In genomic region chr17:15744885-15745284, GRCh38 we compare ENCODE assay signal across 17 cellular contexts. TPM values are rescaled to one million over a fixed set of nuclear protein-coding genes. Genes with fewer than 3 reads are reported as not detected.
DNase-seq lines count a peak whose midpoint lies in the region; TF ChIP-seq lines count a peak whose summit lies in the region.
"Had no signal": no experiment of that assay in that cellular context is flagged by ENCODE, and none has a peak within 500 bp of the region (broad histone marks: within the 10 kb centered on the region; RNA-seq: fewer than 3 reads in every experiment).

No MANE protein-coding gene starts in this region.

- H3K27me3 ChIP-seq in stomach smooth muscle (ENCODE audit: control insufficient read depth in 1 of 2, insufficient read depth in 2 of 2, low read length in 2 of 2) = no peaks in the 10 kb centered on the region

- DNase-seq in NCI-H2196 (lab: John Stamatoyannopoulos, UW; ENCODE audit: unreplicated experiment) (peak; percentile 6), NCI-H2196 treated with DMSO at 0.1 percent for 48 hours (lab: John Stamatoyannopoulos, UW; ENCODE audit: unreplicated experiment) (no peak), NCI-H2029 treated with DMSO at 0.1 percent for 48 hours (lab: John Stamatoyannopoulos, UW) (peak; percentile 42), endothelial cell (ENCODE audit: low spot score) (no peak), activated gamma-delta T cell treated with Interleukin-2 at 50 U/mL for 16 hours (no peak), COLO668 (lab: John Stamatoyannopoulos, UW; ENCODE audit: unreplicated experiment) (no peak), occipital lobe (lab: John Stamatoyannopoulos, UW) (no peak)
- DNase-seq: activated naive CD4-positive, alpha-beta T cell treated with anti-CD3 and anti-CD28 coated beads, Interleukin-2, amount 50 U/mL, for 16 hours; COR-L47; effector memory CD8-positive, alpha-beta T cell; NCI-H446; stimulated activated naive CD4-positive, alpha-beta T cell; SW 1271 had no signal

- H3K36me3 Mint-ChIP-seq in endothelial cell (ENCODE audit: low read depth, unreplicated experiment) = peaks cover 5% of the 10 kb centered on the region
- H3K36me3 Mint-ChIP-seq: memory B cell had no signal

- H3K9me3 Mint-ChIP-seq in endothelial cell (ENCODE audit: unreplicated experiment) = no peaks in the 10 kb centered on the region
- H3K9me3 Mint-ChIP-seq: effector memory CD8-positive, alpha-beta T cell; memory B cell had no signal

- no peak overlapping the region for H3K4me3 ChIP-seq in stomach smooth muscle (ENCODE audit: low read length in 2 of 2)

- no peaks in the 10 kb centered on the region for H3K9me3 ChIP-seq in stomach smooth muscle (ENCODE audit: control insufficient read depth in 2 of 2, low read length in 2 of 2)
- H3K9me3 ChIP-seq: neutrophil had no signal

- TF ChIP-seq CTCF in endothelial cell (IDR thresholded peaks at IDR 0.05; ENCODE audit: unreplicated experiment) = no peak

- H3K4me1 Mint-ChIP-seq in endothelial cell (ENCODE audit: unreplicated experiment) = peaks cover 15% of the 10 kb centered on the region
- H3K4me1 Mint-ChIP-seq: memory B cell had no signal

- H3K9ac ChIP-seq in stomach smooth muscle (ENCODE audit: low read length in 2 of 2) = no peak overlapping the region

- H3K27me3 Mint-ChIP-seq in endothelial cell (ENCODE audit: unreplicated experiment) = peaks cover 5% of the 10 kb centered on the region
- H3K27me3 Mint-ChIP-seq: memory B cell had no signal

- H3K36me3 ChIP-seq in stomach smooth muscle (ENCODE audit: control insufficient read depth in 2 of 2, insufficient read depth in 2 of 2, low read length in 2 of 2) = no peaks in the 10 kb centered on the region
- H3K36me3 ChIP-seq: neutrophil had no signal

- peaks cover 4% of the 10 kb centered on the region for H3K4me1 ChIP-seq in stomach smooth muscle (ENCODE audit: control insufficient read depth, insufficient read depth, low read length)

- H3K4me3 Mint-ChIP-seq in endothelial cell (ENCODE audit: unreplicated experiment) = no peak overlapping the region
- H3K4me3 Mint-ChIP-seq: effector memory CD8-positive, alpha-beta T cell; memory B cell had no signal

- peak overlapping the region; percentile 70 for H3K27ac Mint-ChIP-seq in endothelial cell (ENCODE audit: unreplicated experiment)
- H3K27ac Mint-ChIP-seq: effector memory CD8-positive, alpha-beta T cell; memory B cell had no signal

- peak overlapping the region; percentile 11 for H3K27ac ChIP-seq in stomach smooth muscle (ENCODE audit: low read length)
- H3K27ac ChIP-seq: neutrophil, VCaP had no signal

RNA-seq across cellular contexts. Expression of gene TBC1D26, which starts 12.8 kb away (rescaled TPM):
- total RNA-seq in endothelial cell (ENCODE audit: unreplicated experiment) (2.4 TPM), occipital lobe (2.2 TPM)

RNA-seq across cellular contexts. Expression of gene ZNF286A, which starts 45.3 kb away (rescaled TPM):
- total RNA-seq in endothelial cell (ENCODE audit: unreplicated experiment) (82.3 TPM), occipital lobe (118 TPM)

Comparison
In these comparisons a context has a peak if more than half of its experiments do, and no peak if none do; other contexts are left out.
1. DNase-seq: peak in NCI-H2196 (single experiment) and NCI-H2029 treated with DMSO at 0.1 percent for 48 hours (single experiment); none in NCI-H2196 treated with DMSO at 0.1 percent for 48 hours (single experiment), endothelial cell (single experiment), activated gamma-delta T cell treated with Interleukin-2 at 50 U/mL for 16 hours (single experiment), COLO668 (single experiment) and occipital lobe (single experiment).